13 cellular contexts compared by ENCODE assay signal in the genomic region with DNA sequence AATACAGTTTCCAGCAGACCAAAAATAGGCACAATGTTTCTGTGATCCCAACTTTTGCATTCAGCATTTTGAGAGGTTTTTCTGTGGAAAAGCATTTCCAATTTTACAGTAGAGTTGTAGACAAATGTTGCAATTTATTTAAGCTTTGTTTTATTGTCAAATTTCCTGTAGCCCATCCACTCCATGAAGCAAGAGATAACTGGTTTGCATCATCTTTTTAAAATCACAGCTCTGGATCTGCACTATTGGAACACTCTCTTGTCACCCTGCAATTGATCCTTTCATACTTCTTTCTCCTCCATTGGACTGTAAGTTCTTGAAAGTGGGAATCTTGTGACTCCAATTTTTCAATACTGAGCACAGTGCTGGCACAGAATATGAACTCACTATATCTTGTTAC.
A peak's percentile ranks its signal among the peaks of the same experiment; 100 is the strongest.
DNase-seq lines count a peak whose midpoint lies in the region; ATAC-seq and TF ChIP-seq lines count a peak whose summit lies in the region.
"Had no signal": no experiment of that assay in that cellular context is flagged by ENCODE, and none has a peak within 500 bp of the region (broad histone marks: within the 10 kb centered on the region; RNA-seq: fewer than 3 reads in every experiment).

No MANE protein-coding gene starts in this region.

- peaks cover 17% of the 10 kb centered on the region for H3K36me3 Mint-ChIP-seq in activated naive CD4-positive, alpha-beta T cell treated with anti-CD3 and anti-CD28 coated beads, Interleukin-2, amount 50 U/mL, for 24 hours
- H3K36me3 Mint-ChIP-seq in T-helper 17 cell (ENCODE audit: low read depth) (peaks cover under 1% of the 10 kb centered on the region), immature natural killer cell (no peaks in the 10 kb centered on the region), type B pancreatic cell (peaks cover 20% of the 10 kb centered on the region)

- no peaks in the 10 kb centered on the region for H3K9me3 Mint-ChIP-seq in activated naive CD4-positive, alpha-beta T cell treated with anti-CD3 and anti-CD28 coated beads, Interleukin-2, amount 50 U/mL, for 24 hours
- H3K9me3 Mint-ChIP-seq in immature natural killer cell (no peaks in the 10 kb centered on the region), type B pancreatic cell (peaks cover 3% of the 10 kb centered on the region)

- ATAC-seq in T-helper 17 cell (no peak), GM21390 (IDR thresholded peaks at IDR 0.05; ENCODE audit: unreplicated experiment) (no peak)
- ATAC-seq: left lobe of liver had no signal

- DNase-seq in activated naive CD4-positive, alpha-beta T cell treated with Interleukin-2 at 50 U/mL for 16 hours: no peak
- DNase-seq in T-helper 17 cell (no peak), immature natural killer cell (no peak), type B pancreatic cell (ENCODE audit: extremely low spot score, unreplicated experiment) (no peak), SK-N-DZ (ENCODE audit: low spot score) (no peak), DMS53 treated with DMSO at 0.1 percent for 48 hours (lab: John Stamatoyannopoulos, UW; ENCODE audit: unreplicated experiment) (no peak)
- DNase-seq: HCEC 1CT, NCI-H2107, RPMI8226, tibial artery had no signal

- peak overlapping the region; percentile 77 for H3K4me3 Mint-ChIP-seq in activated naive CD4-positive, alpha-beta T cell treated with anti-CD3 and anti-CD28 coated beads, Interleukin-2, amount 50 U/mL, for 24 hours
- H3K4me3 Mint-ChIP-seq in T-helper 17 cell (peak overlapping the region; percentile 77), immature natural killer cell (peak overlapping the region; percentile 57 to 83 (median 81)), type B pancreatic cell (no peak overlapping the region)

- peak overlapping the region; percentile 94 for H3K27ac Mint-ChIP-seq in activated naive CD4-positive, alpha-beta T cell treated with anti-CD3 and anti-CD28 coated beads, Interleukin-2, amount 50 U/mL, for 24 hours
- H3K27ac Mint-ChIP-seq in T-helper 17 cell: peak overlapping the region; percentile 96
- H3K27ac Mint-ChIP-seq in immature natural killer cell: peak overlapping the region; percentile 87 to 97 (median 96)
- H3K27ac Mint-ChIP-seq in type B pancreatic cell: peak overlapping the region; percentile 11

- peaks cover 98% of the 10 kb centered on the region for H3K4me1 Mint-ChIP-seq in activated naive CD4-positive, alpha-beta T cell treated with anti-CD3 and anti-CD28 coated beads, Interleukin-2, amount 50 U/mL, for 24 hours
- H3K4me1 Mint-ChIP-seq in T-helper 17 cell (peaks cover 59% of the 10 kb centered on the region), immature natural killer cell (peaks cover 80 to 82% of the 10 kb centered on the region in 2 donors), type B pancreatic cell (ENCODE audit: unreplicated experiment) (peaks cover 53% of the 10 kb centered on the region)

- no peak for TF ChIP-seq CTCF in type B pancreatic cell (conservative IDR thresholded peaks at IDR 0.05)

- no peaks in the 10 kb centered on the region for H3K27me3 Mint-ChIP-seq in activated naive CD4-positive, alpha-beta T cell treated with anti-CD3 and anti-CD28 coated beads, Interleukin-2, amount 50 U/mL, for 24 hours
- H3K27me3 Mint-ChIP-seq in T-helper 17 cell: no peaks in the 10 kb centered on the region
- peaks cover 0 to 2% (median 1%) of the 10 kb centered on the region in 3 donors for H3K27me3 Mint-ChIP-seq in immature natural killer cell (ENCODE audit: low read depth in 3 of 3)
- H3K27me3 Mint-ChIP-seq in type B pancreatic cell: no peaks in the 10 kb centered on the region

- no peaks in the 10 kb centered on the region for H3K9me3 ChIP-seq in T-helper 17 cell (ENCODE audit: control insufficient read depth, low read length, poor library complexity, severe bottlenecking)
- H3K9me3 ChIP-seq: tibial artery had no signal

Comparison
In these comparisons a context has a peak if more than half of its experiments do, and no peak if none do; other contexts are left out.
1. H3K27ac Mint-ChIP-seq: peak in every context shown above with its lines; median percentile 96 in T-helper 17 cell; 96 in immature natural killer cell; 94 in activated naive CD4-positive, alpha-beta T cell treated with anti-CD3 and anti-CD28 coated beads, Interleukin-2, amount 50 U/mL, for 24 hours; 11 in type B pancreatic cell.